In the genomic region with DNA sequence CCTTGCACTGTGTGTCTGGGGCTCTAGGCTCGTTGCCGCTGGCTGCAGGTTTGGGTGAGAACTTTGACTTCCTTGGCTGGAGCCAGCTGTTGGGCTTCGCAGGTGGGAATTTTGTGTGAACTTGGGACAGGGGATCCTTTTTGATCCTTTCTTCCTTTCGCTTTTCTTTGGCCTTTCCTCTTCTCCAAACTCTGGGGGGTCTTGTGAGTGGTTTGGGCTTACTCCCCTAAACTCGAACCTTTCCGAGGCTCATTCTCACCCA, we compare ENCODE assay signal across 8 cellular contexts. TPM values are rescaled to one million over a fixed set of nuclear protein-coding genes. Genes with fewer than 3 reads are reported as not detected.
DNase-seq lines count a peak whose midpoint lies in the region; ATAC-seq and TF ChIP-seq lines count a peak whose summit lies in the region.

No MANE protein-coding gene starts in this region.

- DNase-seq in H7, result no peak
- no peak for DNase-seq in right cardiac atrium
- no peak for DNase-seq in AG08395 (ENCODE audit: low spot score)
- no peak for DNase-seq in NCI-H345 (lab: John Stamatoyannopoulos, UW)
- no peak for DNase-seq in medulla oblongata (ENCODE audit: extremely low spot score)

- H3K4me2 ChIP-seq in skeletal muscle satellite cell (ENCODE audit: low read length), result peak overlapping the region; percentile 97

- H3K27me3 ChIP-seq in H7 (ENCODE audit: control insufficient read depth, insufficient read depth, low read length) (peaks cover 8% of the 10 kb centered on the region), right cardiac atrium (ENCODE audit: control insufficient read depth, insufficient read depth) (no peaks in the 10 kb centered on the region), skeletal muscle satellite cell (ENCODE audit: control insufficient read depth, insufficient read depth, low read length) (no peaks in the 10 kb centered on the region)

- H3K36me3 ChIP-seq in H7 (replicated peaks; ENCODE audit: control insufficient read depth, insufficient read depth, low read length) (no peaks in the 10 kb centered on the region), skeletal muscle satellite cell (ENCODE audit: insufficient read depth, low read length) (no peaks in the 10 kb centered on the region)

- WGBS in right cardiac atrium, result 37% methylated on average over 6 of the region's 6 CpGs

- peak overlapping the region; percentile 61 for H3K9ac ChIP-seq in skeletal muscle satellite cell (ENCODE audit: low read depth, low read length)

- no peak for ATAC-seq in right cardiac atrium
- no peak for ATAC-seq in GM18498 (IDR thresholded peaks at IDR 0.05; ENCODE audit: unreplicated experiment)

- intact Hi-C loops in right cardiac atrium (cut with DNase I), result no loop called here

- H3K9me3 ChIP-seq in right cardiac atrium (ENCODE audit: control insufficient read depth, low read length) (no peaks in the 10 kb centered on the region), skeletal muscle satellite cell (replicated peaks; ENCODE audit: low read length) (no peaks in the 10 kb centered on the region)

- H3K4me3 ChIP-seq in H7 (ENCODE audit: insufficient read depth, low read depth, low read length) (peak overlapping the region; percentile 77), WI38 (ENCODE audit: low read depth, low read length) (peak overlapping the region; percentile 70), right cardiac atrium (ENCODE audit: low read length) (peak overlapping the region; percentile 79), skeletal muscle satellite cell (ENCODE audit: low read length) (peak overlapping the region; percentile 81)

- H3K27ac ChIP-seq in right cardiac atrium (ENCODE audit: low read length), result peak overlapping the region; percentile 84

- H3K4me1 ChIP-seq in right cardiac atrium (ENCODE audit: control insufficient read depth, insufficient read depth, low read length), result peaks cover 25% of the 10 kb centered on the region
- H3K4me1 ChIP-seq in skeletal muscle satellite cell (ENCODE audit: control insufficient read depth, insufficient read depth, low read length), result peaks cover 14% of the 10 kb centered on the region

- no peak for TF ChIP-seq CTCF in WI38 (IDR thresholded peaks at IDR 0.05; ENCODE audit: low read depth, low read length)

RNA-seq across cellular contexts. Expression of a gene that starts 0.6 kb away (rescaled TPM):
- total RNA-seq in H7 (2014; rRNA removed; shearing (Covaris generic)), result 35.8 and 52.5 TPM in 2 replicates
- 100 to 1,000 TPM; 130 to 238 (median 203) TPM for total RNA-seq in right cardiac atrium
- 198 TPM for polyA plus RNA-seq in right cardiac atrium
- 3.8 and 7.0 TPM in 2 replicates for total RNA-seq in skeletal muscle satellite cell (2012; rRNA removed)
